1 cellular context compared by ENCODE assay signal in the genomic region with DNA sequence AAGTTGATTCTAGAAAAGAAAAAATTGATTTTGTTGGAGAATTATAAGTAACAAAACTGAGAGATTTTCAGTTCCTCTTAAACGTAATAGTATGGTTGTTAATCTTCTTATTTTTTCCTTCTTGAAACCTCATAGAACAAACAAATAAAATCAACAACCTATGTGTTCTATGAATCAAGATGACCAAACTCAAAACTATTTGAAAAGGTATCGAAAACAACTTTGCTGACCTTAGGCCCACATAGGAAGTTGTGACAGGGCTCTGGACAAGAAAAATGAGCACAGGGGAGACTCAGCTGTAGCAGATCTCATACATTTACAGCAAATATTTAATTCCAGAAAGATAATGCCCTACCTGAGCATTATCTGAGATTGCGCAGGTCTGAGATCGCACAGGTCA.
TF ChIP-seq lines count a peak whose summit lies in the region.

No MANE protein-coding gene starts in this region.

TF ChIP-seq in GM12878, 131 proteins besides CTCF, POLR2A, EP300 and RAD21 (continued from another document):
- no peak for TF ChIP-seq USF1 (IDR thresholded peaks at IDR 0.05; ENCODE audit: borderline replicate concordance, extremely low read length, insufficient read depth, low read depth, low read length)
- TF ChIP-seq RFX5 (IDR thresholded peaks at IDR 0.05; ENCODE audit: low read depth, low read length), result no peak
- no peak for TF ChIP-seq CREB1 (IDR thresholded peaks at IDR 0.05; ENCODE audit: low read depth)
- TF ChIP-seq IRF5 (IDR thresholded peaks at IDR 0.05; ENCODE audit: borderline replicate concordance), result no peak
- TF ChIP-seq GATAD2B (conservative IDR thresholded peaks at IDR 0.05; ENCODE audit: low read depth), result no peak
- no peak for TF ChIP-seq LARP7 (IDR thresholded peaks at IDR 0.05)
- no peak for TF ChIP-seq ZNF592 (IDR thresholded peaks at IDR 0.05)
